8 cellular contexts compared by ENCODE assay signal in genomic region chr19:35066691-35067563, GRCh38. TPM values are rescaled to one million over a fixed set of nuclear protein-coding genes. Genes with fewer than 3 reads are reported as not detected.
DNase-seq lines count a peak whose midpoint lies in the region; ATAC-seq and TF ChIP-seq lines count a peak whose summit lies in the region.

No MANE protein-coding gene starts in this region.

- TF ChIP-seq RAD21 in Ishikawa (IDR thresholded peaks at IDR 0.05; ENCODE audit: low read depth), result peak; percentile 93

- DNase-seq in Ammon's horn (ENCODE audit: low spot score) (peak; percentile 93), RKO (ENCODE audit: low spot score) (peak; percentile 75), fibroblast of gingiva (ENCODE audit: low read depth) (peak; percentile 74)
- DNase-seq in activated T-cell treated with anti-CD3 and anti-CD28 coated beads, Interleukin-2, amount 50 U/mL, for 72 hours, result peak; percentile 90 to 94
- peak; percentile 93 for DNase-seq in natural killer cell treated with Interleukin-12 subunit alpha and Interleukin-12 subunit beta and Interleukin-15 and Interleukin-18, amount 100 ng/mL, for 72 hours (ENCODE audit: low spot score)
- peak; percentile 96 for DNase-seq in stimulated activated naive CD8-positive, alpha-beta T cell treated with anti-CD3 and anti-CD28 coated beads, Interleukin-15, Interleukin-2, amounts not matched to agents 100 U/mL and 50 U/mL, for 24 hours

- H3K4me3 Mint-ChIP-seq in activated T-cell treated with anti-CD3 and anti-CD28 coated beads, Interleukin-2, amount 50 U/mL, for 72 hours, result peak overlapping the region; percentile 18 to 37
- H3K4me3 Mint-ChIP-seq in natural killer cell treated with Interleukin-12 subunit alpha and Interleukin-12 subunit beta and Interleukin-15 and Interleukin-18, amount 100 ng/mL, for 72 hours, result no peak overlapping the region

- no peaks in the 10 kb centered on the region for H3K27me3 Mint-ChIP-seq in activated T-cell treated with anti-CD3 and anti-CD28 coated beads, Interleukin-2, amount 50 U/mL, for 72 hours (ENCODE audit: low read depth)
- H3K27me3 Mint-ChIP-seq in natural killer cell treated with Interleukin-12 subunit alpha and Interleukin-12 subunit beta and Interleukin-15 and Interleukin-18, amount 100 ng/mL, for 72 hours, result peaks cover 0 to 3% of the 10 kb centered on the region in 2 donors

- no peak overlapping the region for H3K27ac Mint-ChIP-seq in activated T-cell treated with anti-CD3 and anti-CD28 coated beads, Interleukin-2, amount 50 U/mL, for 72 hours
- peak overlapping the region in 1 of 2 donors; percentile 37 for H3K27ac Mint-ChIP-seq in natural killer cell treated with Interleukin-12 subunit alpha and Interleukin-12 subunit beta and Interleukin-15 and Interleukin-18, amount 100 ng/mL, for 72 hours

- peaks cover 0 to 2% of the 10 kb centered on the region in 2 donors for H3K9me3 Mint-ChIP-seq in activated T-cell treated with anti-CD3 and anti-CD28 coated beads, Interleukin-2, amount 50 U/mL, for 72 hours
- no peaks in the 10 kb centered on the region for H3K9me3 Mint-ChIP-seq in natural killer cell treated with Interleukin-12 subunit alpha and Interleukin-12 subunit beta and Interleukin-15 and Interleukin-18, amount 100 ng/mL, for 72 hours

- peak; percentile 86 for ATAC-seq in GM19351 (IDR thresholded peaks at IDR 0.05; ENCODE audit: unreplicated experiment)
- peak; percentile 91 to 92 for ATAC-seq in activated T-cell treated with anti-CD3 and anti-CD28 coated beads, Interleukin-2, amount 50 U/mL, for 72 hours (replicated peaks in 1 of 2)
- ATAC-seq in natural killer cell treated with Interleukin-12 subunit alpha and Interleukin-12 subunit beta and Interleukin-15 and Interleukin-18, amount 100 ng/mL, for 72 hours, result peak; percentile 93 to 95
- ATAC-seq in stimulated activated naive CD8-positive, alpha-beta T cell treated with anti-CD3 and anti-CD28 coated beads, Interleukin-15, Interleukin-2, amounts not matched to agents 100 U/mL and 50 U/mL, for 24 hours, result peak; percentile 92

- no peaks in the 10 kb centered on the region for H3K36me3 Mint-ChIP-seq in activated T-cell treated with anti-CD3 and anti-CD28 coated beads, Interleukin-2, amount 50 U/mL, for 72 hours (ENCODE audit: insufficient read depth in 2 of 2)
- H3K36me3 Mint-ChIP-seq in natural killer cell treated with Interleukin-12 subunit alpha and Interleukin-12 subunit beta and Interleukin-15 and Interleukin-18, amount 100 ng/mL, for 72 hours, result no peaks in the 10 kb centered on the region

- no peak for TF ChIP-seq EP300 in Ishikawa (IDR thresholded peaks at IDR 0.05; ENCODE audit: borderline replicate concordance)

- peaks cover 27% of the 10 kb centered on the region for H3K4me1 Mint-ChIP-seq in activated T-cell treated with anti-CD3 and anti-CD28 coated beads, Interleukin-2, amount 50 U/mL, for 72 hours (ENCODE audit: low read depth)
- peaks cover 0 to 7% of the 10 kb centered on the region in 2 donors for H3K4me1 Mint-ChIP-seq in natural killer cell treated with Interleukin-12 subunit alpha and Interleukin-12 subunit beta and Interleukin-15 and Interleukin-18, amount 100 ng/mL, for 72 hours (ENCODE audit: low read depth in 2 of 2)

TF ChIP-seq in Ishikawa, 13 proteins besides CTCF, POLR2A, EP300 and RAD21:
- TF ChIP-seq ZBTB7A (IDR thresholded peaks at IDR 0.05; ENCODE audit: low read depth) (0 out of 2 replicates have a peak, but pooled peaks have one; percentile 55), USF1 (IDR thresholded peaks at IDR 0.05) (peak; percentile 93), NFIC (IDR thresholded peaks at IDR 0.05) (no peak), MAX (IDR thresholded peaks at IDR 0.05) (peak; percentile 67; the same call in 1 of the 2 replicates), TCF12 (IDR thresholded peaks at IDR 0.05; ENCODE audit: low read depth) (no peak), YY1 (IDR thresholded peaks at IDR 0.05; ENCODE audit: low read depth) (no peak), TAF1 (IDR thresholded peaks at IDR 0.05; ENCODE audit: low read depth) (no peak), FOXM1 (IDR thresholded peaks at IDR 0.05; ENCODE audit: borderline replicate concordance, low read depth) (peak; percentile 33; the same call in 1 of the 2 replicates), EGR1 (IDR thresholded peaks at IDR 0.05) (no peak), CEBPB (IDR thresholded peaks at IDR 0.05) (0 out of 2 replicates have a peak, but pooled peaks have one; percentile 25), REST (IDR thresholded peaks at IDR 0.05; ENCODE audit: low read depth) (no peak), TEAD4 (IDR thresholded peaks at IDR 0.05) (no peak), CREB1 (IDR thresholded peaks at IDR 0.05; ENCODE audit: low read depth) (no peak)

RNA-seq across cellular contexts. Expression of gene HPN, which starts 25.4 kb away (rescaled TPM):
- total RNA-seq in activated T-cell treated with anti-CD3 and anti-CD28 coated beads, Interleukin-2, amount 50 U/mL, for 72 hours, result under 1 TPM; 0.19 to 0.30 TPM
- under 1 TPM in 1 of 2 donors, not detected in 1; 0.31 TPM for total RNA-seq in natural killer cell treated with Interleukin-12 subunit alpha and Interleukin-12 subunit beta and Interleukin-15 and Interleukin-18, amount 100 ng/mL, for 72 hours

RNA-seq across cellular contexts. Expression of gene SCN1B, which starts 36.7 kb away (rescaled TPM):
- 1 to 10 TPM; 2.7 to 4.7 TPM for total RNA-seq in activated T-cell treated with anti-CD3 and anti-CD28 coated beads, Interleukin-2, amount 50 U/mL, for 72 hours
- total RNA-seq in natural killer cell treated with Interleukin-12 subunit alpha and Interleukin-12 subunit beta and Interleukin-15 and Interleukin-18, amount 100 ng/mL, for 72 hours, result under 1 TPM; 0.52 to 0.95 TPM

RNA-seq across cellular contexts. Expression of gene FXYD3, which starts 48.7 kb away (rescaled TPM):
- total RNA-seq in activated T-cell treated with anti-CD3 and anti-CD28 coated beads, Interleukin-2, amount 50 U/mL, for 72 hours, result not detected
- not detected for total RNA-seq in natural killer cell treated with Interleukin-12 subunit alpha and Interleukin-12 subunit beta and Interleukin-15 and Interleukin-18, amount 100 ng/mL, for 72 hours

Comparison
In these comparisons a context has a peak if more than half of its experiments do, and no peak if none do; other contexts are left out.
1. Peak in every context shown above with its lines: DNase-seq and ATAC-seq.